Comparison of ENCODE assay signal across 14 cellular contexts in genomic region chr15:88238618-88239430, GRCh38. TPM values are rescaled to one million over a fixed set of nuclear protein-coding genes. Genes with fewer than 3 reads are reported as not detected.
DNase-seq lines count a peak whose midpoint lies in the region; ATAC-seq and TF ChIP-seq lines count a peak whose summit lies in the region.
"Had no signal": no experiment of that assay in that cellular context is flagged by ENCODE, and none has a peak within 500 bp of the region (broad histone marks: within the 10 kb centered on the region; RNA-seq: fewer than 3 reads in every experiment).

No MANE protein-coding gene starts in this region.

- DNase-seq in H4 (ENCODE audit: low spot score) (peak; percentile 50), ascending aorta (ENCODE audit: low spot score in 2 of 2) (no peak), right cardiac atrium (no peak), type B pancreatic cell (ENCODE audit: extremely low spot score, unreplicated experiment) (no peak), WERI-Rb-1 (no peak)
- no peak for DNase-seq in activated effector memory CD4-positive, alpha-beta T cell treated with anti-CD3 and anti-CD28 coated beads, Interleukin-2, amount 50 U/mL, for 16 hours
- DNase-seq: activated CD4-positive, alpha-beta T cell treated with anti-CD3 and anti-CD28 coated beads for 48 hours; cerebellar nuclear complex; immature natural killer cell; naive thymus-derived CD4-positive, alpha-beta T cell; NCI-H1436 had no signal

- ATAC-seq in right cardiac atrium (peak; percentile 75 to 85), HG03469 (IDR thresholded peaks at IDR 0.05; ENCODE audit: unreplicated experiment) (no peak)
- ATAC-seq: esophagus mucosa; naive thymus-derived CD4-positive, alpha-beta T cell had no signal

- H3K36me3 ChIP-seq in ascending aorta: no peaks in the 10 kb centered on the region
- no peaks in the 10 kb centered on the region for H3K36me3 ChIP-seq in WERI-Rb-1

- H3K27me3 ChIP-seq in ascending aorta (no peaks in the 10 kb centered on the region), right cardiac atrium (ENCODE audit: control insufficient read depth, insufficient read depth) (no peaks in the 10 kb centered on the region), WERI-Rb-1 (ENCODE audit: insufficient read depth, low read depth, severe bottlenecking) (peaks cover 2% of the 10 kb centered on the region)

- H3K27ac ChIP-seq in ascending aorta (peak overlapping the region; percentile 76 to 83), right cardiac atrium (ENCODE audit: low read length) (peak overlapping the region; percentile 62), WERI-Rb-1 (no peak overlapping the region)

- peaks cover 7% of the 10 kb centered on the region for H3K4me1 Mint-ChIP-seq in type B pancreatic cell (ENCODE audit: unreplicated experiment)
- H3K4me1 Mint-ChIP-seq: immature natural killer cell had no signal

- TF ChIP-seq CTCF in ascending aorta (IDR thresholded peaks at IDR 0.05) (no peak), type B pancreatic cell (conservative IDR thresholded peaks at IDR 0.05) (no peak), WERI-Rb-1 (IDR thresholded peaks at IDR 0.05; ENCODE audit: low read depth, low read length) (no peak)

- no peak overlapping the region for H3K4me3 ChIP-seq in ascending aorta
- H3K4me3 ChIP-seq in right cardiac atrium (ENCODE audit: low read length): no peak overlapping the region
- no peak overlapping the region for H3K4me3 ChIP-seq in WERI-Rb-1 (ENCODE audit: low read depth, low read length)

- no peaks in the 10 kb centered on the region for H3K36me3 Mint-ChIP-seq in type B pancreatic cell
- H3K36me3 Mint-ChIP-seq: immature natural killer cell; naive thymus-derived CD4-positive, alpha-beta T cell had no signal

- no peaks in the 10 kb centered on the region for H3K9me3 ChIP-seq in ascending aorta
- H3K9me3 ChIP-seq in right cardiac atrium (ENCODE audit: control insufficient read depth, low read length): no peaks in the 10 kb centered on the region
- no peaks in the 10 kb centered on the region for H3K9me3 ChIP-seq in WERI-Rb-1 (ENCODE audit: severe bottlenecking)

- H3K27ac Mint-ChIP-seq in type B pancreatic cell: peak overlapping the region; percentile 39
- H3K27ac Mint-ChIP-seq: activated T-helper 2 cell treated with anti-CD3 and anti-CD28 coated beads, Interferon-gamma antibody, Interleukin-2, Interleukin-4, amounts not matched to agents 10 μg/mL and 5 μg/mL and 100 μg/mL, durations not matched to agents 14 hours and 24 hours and 36 hours; immature natural killer cell; naive thymus-derived CD4-positive, alpha-beta T cell had no signal

- H3K4me1 ChIP-seq in ascending aorta (peaks cover 9 to 15% of the 10 kb centered on the region in 2 donors), right cardiac atrium (ENCODE audit: control insufficient read depth, insufficient read depth, low read length) (peaks cover 2% of the 10 kb centered on the region)

- H3K4me3 Mint-ChIP-seq in type B pancreatic cell: no peak overlapping the region
- H3K4me3 Mint-ChIP-seq: immature natural killer cell; naive thymus-derived CD4-positive, alpha-beta T cell had no signal

- WGBS in right cardiac atrium: 45% methylated on average over 8 of the region's 8 CpGs

- H3K27me3 Mint-ChIP-seq in type B pancreatic cell: peaks cover 24% of the 10 kb centered on the region

- H3K9me3 Mint-ChIP-seq in type B pancreatic cell: no peaks in the 10 kb centered on the region
- H3K9me3 Mint-ChIP-seq: activated T-helper 2 cell treated with anti-CD3 and anti-CD28 coated beads, Interferon-gamma antibody, Interleukin-2, Interleukin-4, amounts not matched to agents 10 μg/mL and 5 μg/mL and 100 μg/mL, durations not matched to agents 14 hours and 24 hours and 36 hours; immature natural killer cell; naive thymus-derived CD4-positive, alpha-beta T cell had no signal

- intact Hi-C loops in ascending aorta (cut with DNase I): no loop called here
- intact Hi-C loops in right cardiac atrium (cut with DNase I): no loop called here

RNA-seq across cellular contexts. Expression of gene NTRK3, which starts 17.7 kb away (rescaled TPM):
- 0.04 TPM in 1 of 2 replicates, not detected in the other for total RNA-seq in H4 (2014; rRNA removed; shearing (Covaris generic))
- total RNA-seq in ascending aorta (52.7 TPM), right cardiac atrium (1 to 10 TPM; 2.6 to 5.5 (median 3.9) TPM), type B pancreatic cell (ENCODE audit: low replicate concordance) (2.9 and 16.9 TPM in 2 replicates)
- 3.6 TPM for polyA plus RNA-seq in right cardiac atrium
- polyA plus RNA-seq: immature natural killer cell; naive thymus-derived CD4-positive, alpha-beta T cell had no signal
